In genomic region chr9:135821116-135821515, GRCh38 we compare ENCODE assay signal across 23 cellular contexts.
"Had no signal": no experiment of that assay in that cellular context is flagged by ENCODE, and none has a peak within 500 bp of the region (broad histone marks: within the 10 kb centered on the region; RNA-seq: fewer than 3 reads in every experiment).

No MANE protein-coding gene starts in this region.

- H3K4me1 Mint-ChIP-seq: activated B cell treated with CpG ODN at 0.5 μM for 24 hours had no signal

- ATAC-seq: activated CD4-positive, alpha-beta T cell treated with anti-CD3 and anti-CD28 coated beads for 36 hours; activated CD8-positive, alpha-beta T cell treated with anti-CD3 and anti-CD28 coated beads, Interleukin-2, amount 10 ng/mL, durations not matched to agents 7 days and 5 days; PC-3 had no signal

- DNase-seq: activated B cell treated with CpG ODN at 0.5 μM for 24 hours; activated CD4-positive, alpha-beta T cell treated with anti-CD3 and anti-CD28 coated beads for 36 hours; activated CD4-positive, alpha-beta T cell treated with anti-CD3 and anti-CD28 coated beads, Interleukin-2, amount 50 U/mL, for 1 hour; activated CD8-positive, alpha-beta memory T cell treated with anti-CD3 and anti-CD28 coated beads, Interleukin-2, amount 50 U/mL, for 48 hours; activated CD8-positive, alpha-beta T cell treated with anti-CD3 and anti-CD28 coated beads, Interleukin-2, amount 10 ng/mL, durations not matched to agents 7 days and 5 days; activated naive CD4-positive, alpha-beta T cell treated with anti-CD3 and anti-CD28 coated beads, Interleukin-2, amount 50 U/mL, for 16 hours; activated naive CD8-positive, alpha-beta T cell treated with anti-CD3 and anti-CD28 coated beads, Interleukin-2, amount 10 ng/mL, durations not matched to agents 7 days and 5 days; activated T-cell treated with anti-CD3 and anti-CD28 coated beads, Interleukin-2, amount 50 U/mL, for 1 hour; anterior cingulate cortex; NCI-H1092; NCI-H1417; NCI-H1694; NCI-H2029 treated with DMSO at 0.1 percent for 48 hours; NCI-H345; NCI-H510A; NCI-H69; NK-92 treated with Interleukin-12 subunit alpha and Interleukin-12 subunit beta, amount 100 ng/mL, for 24 hours; PC-3; SIG-M5; T-helper 2 cell; T1000 had no signal

- H3K27me3 Mint-ChIP-seq: activated B cell treated with CpG ODN at 0.5 μM for 24 hours; activated CD4-positive, alpha-beta T cell treated with anti-CD3 and anti-CD28 coated beads for 36 hours; activated naive CD8-positive, alpha-beta T cell treated with anti-CD3 and anti-CD28 coated beads, Interleukin-2, amount 10 ng/mL, durations not matched to agents 7 days and 5 days had no signal

- H3K4me3 Mint-ChIP-seq: activated B cell treated with CpG ODN at 0.5 μM for 24 hours; activated CD4-positive, alpha-beta T cell treated with anti-CD3 and anti-CD28 coated beads for 36 hours; activated CD8-positive, alpha-beta T cell treated with anti-CD3 and anti-CD28 coated beads, Interleukin-2, amount 10 ng/mL, durations not matched to agents 7 days and 5 days; activated naive CD8-positive, alpha-beta T cell treated with anti-CD3 and anti-CD28 coated beads, Interleukin-2, amount 10 ng/mL, durations not matched to agents 7 days and 5 days had no signal

- H3K4me2 ChIP-seq: KMS-11 had no signal

- H3K27ac Mint-ChIP-seq: activated B cell treated with CpG ODN at 0.5 μM for 24 hours; activated CD4-positive, alpha-beta T cell treated with anti-CD3 and anti-CD28 coated beads for 36 hours; activated CD8-positive, alpha-beta T cell treated with anti-CD3 and anti-CD28 coated beads, Interleukin-2, amount 10 ng/mL, durations not matched to agents 7 days and 5 days; activated naive CD8-positive, alpha-beta T cell treated with anti-CD3 and anti-CD28 coated beads, Interleukin-2, amount 10 ng/mL, durations not matched to agents 7 days and 5 days had no signal

- H3K9me3 ChIP-seq: adrenal gland had no signal

- H3K27ac ChIP-seq: adrenal gland, KMS-11 had no signal

- H3K27me3 ChIP-seq: adrenal gland had no signal

- H3K4me1 ChIP-seq: adrenal gland had no signal

- H3K9me3 Mint-ChIP-seq: activated B cell treated with CpG ODN at 0.5 μM for 24 hours; activated naive CD8-positive, alpha-beta T cell treated with anti-CD3 and anti-CD28 coated beads, Interleukin-2, amount 10 ng/mL, durations not matched to agents 7 days and 5 days had no signal

- H3K9ac ChIP-seq: KMS-11 had no signal
